Comparison of ENCODE assay signal across 8 cellular contexts in genomic region chrX:153935326-153935851, GRCh38. TPM values are rescaled to one million over a fixed set of nuclear protein-coding genes. Genes with fewer than 3 reads are reported as not detected.
DNase-seq lines count a peak whose midpoint lies in the region; ATAC-seq and TF ChIP-seq lines count a peak whose summit lies in the region.

No MANE protein-coding gene starts in this region.

- peak overlapping the region; percentile 8 for H3K4me3 ChIP-seq in HEK293 (ENCODE audit: low read depth, low read length)

- H3K9me3 Mint-ChIP-seq in activated CD8-positive, alpha-beta T cell treated with anti-CD3 and anti-CD28 coated beads, Interleukin-2, amount 10 ng/mL, durations not matched to agents 7 days and 5 days (ENCODE audit: insufficient read depth): no peaks in the 10 kb centered on the region

- TF ChIP-seq CTCF in HEK293 (tag by site-specific recombination; IDR thresholded peaks at IDR 0.05) (no peak), GM13977 (IDR thresholded peaks at IDR 0.05; ENCODE audit: extremely low read depth, insufficient read depth, missing control alignments) (no peak)

- POLR2A ChIA-PET in HEK293 (lab: Yijun Ruan, JAX): interaction anchor here (0.8 to 2.7 kb wide), 10 partner anchors 10 to 208 kb away, joined by 3 to 21 read pairs (median 4); partner anchors contain the start of genes HCFC1, IDH3G, SSR4 and TMEM187
- POLR2A ChIA-PET in activated CD8-positive, alpha-beta T cell treated with anti-CD3 and anti-CD28 coated beads, Interleukin-2, amount 10 ng/mL, durations not matched to agents 7 days and 5 days (lab: Charles Lee): no interaction called here

- H3K4me1 ChIP-seq in ES-I3 (ENCODE audit: insufficient read depth, low read length) (peaks cover 4% of the 10 kb centered on the region), HEK293 (ENCODE audit: control insufficient read depth, insufficient read depth, low read length) (peaks cover 8% of the 10 kb centered on the region; the same call in 1 of the 2 replicates)

- CTCF ChIA-PET in HEK293 (lab: Yijun Ruan, JAX): interaction anchor here (0.7 to 14.7 kb wide), 5 partner anchors 12 to 376 kb away, joined by 3 to 267 read pairs (median 3); partner anchors contain the start of gene RENBP
- CTCF ChIA-PET in activated CD8-positive, alpha-beta T cell treated with anti-CD3 and anti-CD28 coated beads, Interleukin-2, amount 10 ng/mL, durations not matched to agents 7 days and 5 days (lab: Charles Lee): interaction anchor here (1.0 to 1.8 kb wide), 3 partner anchors 11 to 12 kb away, joined by 3 to 12 read pairs (median 3); no protein-coding TSS in a partner anchor

- peaks cover 10% of the 10 kb centered on the region for H3K36me3 Mint-ChIP-seq in activated CD8-positive, alpha-beta T cell treated with anti-CD3 and anti-CD28 coated beads, Interleukin-2, amount 10 ng/mL, durations not matched to agents 7 days and 5 days (ENCODE audit: low read depth)

- H3K36me3 ChIP-seq in ES-I3 (ENCODE audit: insufficient read depth, low read length) (peaks cover 13% of the 10 kb centered on the region), HEK293 (ENCODE audit: control insufficient read depth in 2 of 2, insufficient read depth in 1 of 2, low read length in 2 of 2) (peaks cover 23 to 37% of the 10 kb centered on the region in 2 experiments)

- no peaks in the 10 kb centered on the region for H3K27me3 Mint-ChIP-seq in activated CD8-positive, alpha-beta T cell treated with anti-CD3 and anti-CD28 coated beads, Interleukin-2, amount 10 ng/mL, durations not matched to agents 7 days and 5 days (ENCODE audit: low read depth)

- peak overlapping the region; percentile 30 for H3K27ac Mint-ChIP-seq in activated CD8-positive, alpha-beta T cell treated with anti-CD3 and anti-CD28 coated beads, Interleukin-2, amount 10 ng/mL, durations not matched to agents 7 days and 5 days

- no peak for DNase-seq in activated CD8-positive, alpha-beta T cell treated with anti-CD3 and anti-CD28 coated beads, Interleukin-2, amount 10 ng/mL, durations not matched to agents 7 days and 5 days
- DNase-seq in left lobe of liver (ENCODE audit: low spot score): no peak
- no peak for DNase-seq in NOMO-1 (lab: John Stamatoyannopoulos, UW; ENCODE audit: unreplicated experiment in 2 of 2)
- no peak for DNase-seq in GM13977 (ENCODE audit: low spot score)
- no peak for DNase-seq in effector CD4-positive, alpha-beta T cell

- in situ Hi-C loops in GM13977 (cut with MboI; ENCODE audit: low pct_unique_long_range_greater_than_20kb, low sequenced_read_pairs, unreplicated experiment): loop anchor here (25.0 kb wide), 1 partner anchor 973 kb away; no protein-coding TSS in a partner anchor

- H3K4me3 Mint-ChIP-seq in activated CD8-positive, alpha-beta T cell treated with anti-CD3 and anti-CD28 coated beads, Interleukin-2, amount 10 ng/mL, durations not matched to agents 7 days and 5 days: peak overlapping the region; percentile 62

- peak overlapping the region; percentile 48; the same call in 1 of the 2 replicates for H3K9ac ChIP-seq in ES-I3 (ENCODE audit: low read depth, low read length)

- H3K27ac ChIP-seq in HEK293 (ENCODE audit: extremely low read depth, low read depth, low read length): peak overlapping the region; percentile 37; the same call in 1 of the 2 replicates

- H3K9me3 ChIP-seq in ES-I3 (ENCODE audit: control insufficient read depth, insufficient read depth, low read length) (no peaks in the 10 kb centered on the region), HEK293 (ENCODE audit: control insufficient read depth, insufficient read depth, low read depth, low read length) (no peaks in the 10 kb centered on the region)

- no peak for ATAC-seq in activated CD8-positive, alpha-beta T cell treated with anti-CD3 and anti-CD28 coated beads, Interleukin-2, amount 10 ng/mL, durations not matched to agents 7 days and 5 days
- ATAC-seq in left lobe of liver (peak; percentile 51), HG02678 (IDR thresholded peaks at IDR 0.05; ENCODE audit: unreplicated experiment) (no peak)

- peaks cover 31% of the 10 kb centered on the region for H3K4me1 Mint-ChIP-seq in activated CD8-positive, alpha-beta T cell treated with anti-CD3 and anti-CD28 coated beads, Interleukin-2, amount 10 ng/mL, durations not matched to agents 7 days and 5 days (ENCODE audit: low read depth)

TF ChIP-seq in HEK293, 187 proteins besides CTCF, POLR2A, EP300 and RAD21 (continues in another document):
- TF ChIP-seq GLIS2 (tag by site-specific recombination; IDR thresholded peaks at IDR 0.05) (peak; percentile 36; the same call in 1 of the 2 replicates), KLF8 (tag by site-specific recombination; IDR thresholded peaks at IDR 0.05) (peak; percentile 28; the same call in 1 of the 2 replicates), PBX3 (CRISPR knock-in tag; IDR thresholded peaks at IDR 0.05) (no peak), ZNF335 (tag by site-specific recombination; conservative IDR thresholded peaks at IDR 0.05) (peak; percentile 67), SP3 (tag by site-specific recombination; IDR thresholded peaks at IDR 0.05) (peak; percentile 60)
- TF ChIP-seq, protein P1, sequence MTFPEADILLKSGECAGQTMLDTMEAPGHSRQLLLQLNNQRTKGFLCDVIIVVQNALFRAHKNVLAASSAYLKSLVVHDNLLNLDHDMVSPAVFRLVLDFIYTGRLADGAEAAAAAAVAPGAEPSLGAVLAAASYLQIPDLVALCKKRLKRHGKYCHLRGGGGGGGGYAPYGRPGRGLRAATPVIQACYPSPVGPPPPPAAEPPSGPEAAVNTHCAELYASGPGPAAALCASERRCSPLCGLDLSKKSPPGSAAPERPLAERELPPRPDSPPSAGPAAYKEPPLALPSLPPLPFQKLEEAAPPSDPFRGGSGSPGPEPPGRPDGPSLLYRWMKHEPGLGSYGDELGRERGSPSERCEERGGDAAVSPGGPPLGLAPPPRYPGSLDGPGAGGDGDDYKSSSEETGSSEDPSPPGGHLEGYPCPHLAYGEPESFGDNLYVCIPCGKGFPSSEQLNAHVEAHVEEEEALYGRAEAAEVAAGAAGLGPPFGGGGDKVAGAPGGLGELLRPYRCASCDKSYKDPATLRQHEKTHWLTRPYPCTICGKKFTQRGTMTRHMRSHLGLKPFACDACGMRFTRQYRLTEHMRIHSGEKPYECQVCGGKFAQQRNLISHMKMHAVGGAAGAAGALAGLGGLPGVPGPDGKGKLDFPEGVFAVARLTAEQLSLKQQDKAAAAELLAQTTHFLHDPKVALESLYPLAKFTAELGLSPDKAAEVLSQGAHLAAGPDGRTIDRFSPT (tag by site-specific recombination; IDR thresholded peaks at IDR 0.05): peak; percentile 38; the same call in 1 of the 2 replicates
- TF ChIP-seq, protein P2, sequence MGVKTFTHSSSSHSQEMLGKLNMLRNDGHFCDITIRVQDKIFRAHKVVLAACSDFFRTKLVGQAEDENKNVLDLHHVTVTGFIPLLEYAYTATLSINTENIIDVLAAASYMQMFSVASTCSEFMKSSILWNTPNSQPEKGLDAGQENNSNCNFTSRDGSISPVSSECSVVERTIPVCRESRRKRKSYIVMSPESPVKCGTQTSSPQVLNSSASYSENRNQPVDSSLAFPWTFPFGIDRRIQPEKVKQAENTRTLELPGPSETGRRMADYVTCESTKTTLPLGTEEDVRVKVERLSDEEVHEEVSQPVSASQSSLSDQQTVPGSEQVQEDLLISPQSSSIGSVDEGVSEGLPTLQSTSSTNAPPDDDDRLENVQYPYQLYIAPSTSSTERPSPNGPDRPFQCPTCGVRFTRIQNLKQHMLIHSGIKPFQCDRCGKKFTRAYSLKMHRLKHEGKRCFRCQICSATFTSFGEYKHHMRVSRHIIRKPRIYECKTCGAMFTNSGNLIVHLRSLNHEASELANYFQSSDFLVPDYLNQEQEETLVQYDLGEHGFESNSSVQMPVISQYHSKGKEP (tag by site-specific recombination; IDR thresholded peaks at IDR 0.05): no peak

RNA-seq across cellular contexts. Expression of gene NAA10, which starts 0.6 kb away (rescaled TPM):
- 100 to 1,000 TPM in 1 of 2 experiments, 10 to 100 TPM in 1; 98.9 to 106 TPM for total RNA-seq in activated CD8-positive, alpha-beta T cell treated with anti-CD3 and anti-CD28 coated beads, Interleukin-2, amount 10 ng/mL, durations not matched to agents 7 days and 5 days
- total RNA-seq in left lobe of liver: 38.0 TPM

RNA-seq across cellular contexts. Expression of gene RENBP, which starts 9.1 kb away (rescaled TPM):
- total RNA-seq in activated CD8-positive, alpha-beta T cell treated with anti-CD3 and anti-CD28 coated beads, Interleukin-2, amount 10 ng/mL, durations not matched to agents 7 days and 5 days: 10 to 100 TPM; 12.1 to 13.6 TPM
- 5.5 TPM for total RNA-seq in left lobe of liver

RNA-seq across cellular contexts. Expression of gene ARHGAP4, which starts 9.3 kb away (rescaled TPM):
- 100 to 1,000 TPM; 317 to 324 TPM for total RNA-seq in activated CD8-positive, alpha-beta T cell treated with anti-CD3 and anti-CD28 coated beads, Interleukin-2, amount 10 ng/mL, durations not matched to agents 7 days and 5 days
- 8.1 TPM for total RNA-seq in left lobe of liver

RNA-seq across cellular contexts. Expression of gene AVPR2, which starts 30.9 kb away (rescaled TPM):
- total RNA-seq in activated CD8-positive, alpha-beta T cell treated with anti-CD3 and anti-CD28 coated beads, Interleukin-2, amount 10 ng/mL, durations not matched to agents 7 days and 5 days: not detected
- total RNA-seq in left lobe of liver: not detected

RNA-seq across cellular contexts. Expression of gene HCFC1, which starts 36.2 kb away (rescaled TPM):
- total RNA-seq in activated CD8-positive, alpha-beta T cell treated with anti-CD3 and anti-CD28 coated beads, Interleukin-2, amount 10 ng/mL, durations not matched to agents 7 days and 5 days: 100 to 1,000 TPM; 141 to 146 TPM
- total RNA-seq in left lobe of liver: 17.2 TPM

Comparison
In these comparisons a context has a peak if more than half of its experiments do, and no peak if none do; other contexts are left out.
1. RNA of gene ARHGAP4, which starts 9.3 kb away (total RNA-seq): 317 to 324 TPM in activated CD8-positive, alpha-beta T cell treated with anti-CD3 and anti-CD28 coated beads, Interleukin-2, amount 10 ng/mL, durations not matched to agents 7 days and 5 days; 8.1 TPM in left lobe of liver (single experiment); every median in the first group is over 10 times any median in the second.